Comparison of ENCODE assay signal across 10 cellular contexts in genomic region chr2:234980476-234981187, GRCh38. TPM values are rescaled to one million over a fixed set of nuclear protein-coding genes. Genes with fewer than 3 reads are reported as not detected.
A peak's percentile ranks its signal among the peaks of the same experiment; 100 is the strongest.
DNase-seq lines count a peak whose midpoint lies in the region; TF ChIP-seq lines count a peak whose summit lies in the region.
"Had no signal": no experiment of that assay in that cellular context is flagged by ENCODE, and none has a peak within 500 bp of the region (broad histone marks: within the 10 kb centered on the region; RNA-seq: fewer than 3 reads in every experiment).

No MANE protein-coding gene starts in this region.

- peak overlapping the region in 3 of 4 donors; percentile 3 to 81 (median 60) for H3K27ac ChIP-seq in Peyer's patch

- peak overlapping the region; percentile 50 for H3K4me3 Mint-ChIP-seq in progenitor cell of endocrine pancreas (ENCODE audit: low read depth)
- H3K4me3 Mint-ChIP-seq: stimulated activated naive B cell treated with anti-CD40 and anti-IgM and Interleukin-4, amounts not matched to agents 10 μg/mL and 1 μg/mL and 100 μg/mL, for 72 hours had no signal

- peaks cover 0 to 80% (median 2%) of the 10 kb centered on the region in 4 donors for H3K4me1 ChIP-seq in Peyer's patch

- no peak for TF ChIP-seq POLR2A in Peyer's patch (IDR thresholded peaks at IDR 0.05)

- peaks cover 76% of the 10 kb centered on the region for H3K4me1 Mint-ChIP-seq in progenitor cell of endocrine pancreas (ENCODE audit: low read depth)

- no peaks in the 10 kb centered on the region for H3K9me3 ChIP-seq in Peyer's patch

- H3K4me3 ChIP-seq in Peyer's patch = peak overlapping the region in 1 of 4 donors; percentile 2
- peak overlapping the region; percentile 4 for H3K4me3 ChIP-seq in fibroblast of the aortic adventitia (ENCODE audit: low read depth, low read length)

- no peaks in the 10 kb centered on the region for H3K27me3 ChIP-seq in Peyer's patch

- peak overlapping the region; percentile 99 for H3K27ac Mint-ChIP-seq in progenitor cell of endocrine pancreas
- H3K27ac Mint-ChIP-seq: stimulated activated naive B cell treated with anti-CD40 and anti-IgM and Interleukin-4, amounts not matched to agents 10 μg/mL and 1 μg/mL and 100 μg/mL, for 72 hours had no signal

- no peaks in the 10 kb centered on the region for H3K36me3 ChIP-seq in Peyer's patch

- peaks cover 9% of the 10 kb centered on the region for H3K36me3 Mint-ChIP-seq in progenitor cell of endocrine pancreas (ENCODE audit: insufficient read depth)

- TF ChIP-seq CTCF in Peyer's patch (IDR thresholded peaks at IDR 0.05) (peak in 1 of 6 experiments; percentile 6), fibroblast of the aortic adventitia (IDR thresholded peaks at IDR 0.05; ENCODE audit: insufficient read depth, low read length) (no peak), progenitor cell of endocrine pancreas (IDR thresholded peaks at IDR 0.05; ENCODE audit: unreplicated experiment) (no peak)

- no peaks in the 10 kb centered on the region for H3K9me3 Mint-ChIP-seq in progenitor cell of endocrine pancreas (ENCODE audit: low read depth)

- H3K27me3 Mint-ChIP-seq in progenitor cell of endocrine pancreas = no peaks in the 10 kb centered on the region

- peak; percentile 67 for DNase-seq in Daoy (ENCODE audit: low read depth)
- DNase-seq in Peyer's patch = no peak
- no peak for DNase-seq in fibroblast of the aortic adventitia (ENCODE audit: low read depth)
- DNase-seq in progenitor cell of endocrine pancreas (ENCODE audit: low spot score, unreplicated experiment) = no peak
- DNase-seq in activated CD4-positive, alpha-beta T cell treated with anti-CD3 and anti-CD28 coated beads, Interleukin-2, amount 50 U/mL, for 4 hours = no peak
- DNase-seq in GM03348 (ENCODE audit: low spot score) = no peak
- no peak for DNase-seq in T-helper 9 cell
- no peak for DNase-seq in NCI-H1436 (lab: John Stamatoyannopoulos, UW)
- DNase-seq: NCI-H1694 treated with DMSO at 0.1 percent for 48 hours; stimulated activated naive B cell treated with anti-CD40 and anti-IgM and Interleukin-4, amounts not matched to agents 10 μg/mL and 1 μg/mL and 100 μg/mL, for 72 hours had no signal

RNA-seq across cellular contexts. Expression of gene SH3BP4, which starts 28.8 kb away (rescaled TPM):
- total RNA-seq in Daoy (2014; rRNA removed; shearing (Covaris generic)) = 72.1 and 98.8 TPM in 2 replicates
- total RNA-seq in Peyer's patch (10 to 100 TPM; 16.5 to 32.8 (median 26.4) TPM), fibroblast of the aortic adventitia (ENCODE audit: low replicate concordance) (32.2 and 49.7 TPM in 2 replicates), progenitor cell of endocrine pancreas (45.7 and 49.0 TPM in 2 replicates)
